Comparison of ENCODE assay signal across 1 cellular context in genomic region chr19:57632987-57633831, GRCh38.
TF ChIP-seq lines count a peak whose summit lies in the region.

TSS of gene ZNF211 (plus strand) at chr19:57633168. CDS start at chr19:57633347, 179 bp downstream.

TF ChIP-seq in HepG2, 621 proteins besides CTCF, POLR2A, EP300 and RAD21 (continued from another document and continues in another):
- TF ChIP-seq CSRNP1 (CRISPR knock-in tag; IDR thresholded peaks at IDR 0.05) (no peak), ZNF607 (CRISPR knock-in tag; IDR thresholded peaks at IDR 0.05; ENCODE audit: borderline replicate concordance) (0 out of 2 replicates have a peak, but pooled peaks have one; percentile 20), HINFP (CRISPR knock-in tag; IDR thresholded peaks at IDR 0.05; ENCODE audit: low read depth) (0 out of 2 replicates have a peak, but pooled peaks have one; percentile 39), PAF1 (CRISPR knock-in tag; IDR thresholded peaks at IDR 0.05) (no peak), ZNF333 (CRISPR knock-in tag; IDR thresholded peaks at IDR 0.05; ENCODE audit: borderline replicate concordance) (peak; percentile 45; the same call in 1 of the 2 replicates), ZFAT (CRISPR knock-in tag; conservative IDR thresholded peaks at IDR 0.05) (no peak), FOSL2 (CRISPR knock-in tag; IDR thresholded peaks at IDR 0.05) (peak; percentile 19; the same call in 1 of the 2 replicates), E2F2 (CRISPR knock-in tag; IDR thresholded peaks at IDR 0.05; ENCODE audit: borderline replicate concordance) (no peak), ZSCAN25 (CRISPR knock-in tag; IDR thresholded peaks at IDR 0.05) (no peak), SRSF1 (optimal IDR thresholded peaks at IDR 0.05; ENCODE audit: low read depth, low read length) (peak; percentile 52), ZBED4 (CRISPR knock-in tag; IDR thresholded peaks at IDR 0.05; ENCODE audit: borderline replicate concordance) (0 out of 2 replicates have a peak, but pooled peaks have one; percentile 36), ZNF460 (CRISPR knock-in tag; IDR thresholded peaks at IDR 0.05; ENCODE audit: borderline replicate concordance) (no peak; the same call in 1 of the 2 replicates), FOXO1 (CRISPR knock-in tag; IDR thresholded peaks at IDR 0.05) (no peak), FUBP1 (CRISPR knock-in tag; IDR thresholded peaks at IDR 0.05; ENCODE audit: borderline replicate concordance) (no peak), ZNF253 (CRISPR knock-in tag; IDR thresholded peaks at IDR 0.05; ENCODE audit: borderline replicate concordance) (no peak), CREBL2 (CRISPR knock-in tag; IDR thresholded peaks at IDR 0.05; ENCODE audit: borderline replicate concordance) (no peak), ZNF160 (CRISPR knock-in tag; IDR thresholded peaks at IDR 0.05) (peak; percentile 56; the same call in 1 of the 2 replicates), ZNF577 (CRISPR knock-in tag; IDR thresholded peaks at IDR 0.05; ENCODE audit: borderline replicate concordance, low read depth) (no peak), SIN3B (IDR thresholded peaks at IDR 0.05; ENCODE audit: low read length) (no peak), CHCHD3 (CRISPR knock-in tag; IDR thresholded peaks at IDR 0.05) (no peak), ATF7 (IDR thresholded peaks at IDR 0.05) (no peak), ATF7 (CRISPR knock-in tag; IDR thresholded peaks at IDR 0.05) (no peak), FOXK1 (CRISPR knock-in tag; IDR thresholded peaks at IDR 0.05; ENCODE audit: borderline replicate concordance, low read depth) (peak; percentile 69; the same call in 1 of the 2 replicates), SNAPC5 (CRISPR knock-in tag; IDR thresholded peaks at IDR 0.05; ENCODE audit: borderline replicate concordance) (no peak), BCL3 (CRISPR knock-in tag; IDR thresholded peaks at IDR 0.05) (peak; percentile 50; the same call in 1 of the 2 replicates), TRIM22 (IDR thresholded peaks at IDR 0.05) (no peak), HOMEZ (CRISPR knock-in tag; IDR thresholded peaks at IDR 0.05; ENCODE audit: low read depth) (no peak), TFDP1 (CRISPR knock-in tag; IDR thresholded peaks at IDR 0.05; ENCODE audit: borderline replicate concordance) (peak; percentile 64; the same call in 1 of the 2 replicates), PHF8 (CRISPR knock-in tag; IDR thresholded peaks at IDR 0.05) (peak; percentile 90), ZNF382 (CRISPR knock-in tag; IDR thresholded peaks at IDR 0.05; ENCODE audit: borderline replicate concordance) (no peak), ZSCAN5A (CRISPR knock-in tag; IDR thresholded peaks at IDR 0.05; ENCODE audit: borderline replicate concordance) (no peak), DMTF1 (CRISPR knock-in tag; IDR thresholded peaks at IDR 0.05) (no peak), JUNB (CRISPR knock-in tag; IDR thresholded peaks at IDR 0.05; ENCODE audit: borderline replicate concordance) (no peak), ZNF619 (CRISPR knock-in tag; IDR thresholded peaks at IDR 0.05) (no peak; the same call in 1 of the 2 replicates), PAX8 (CRISPR knock-in tag; IDR thresholded peaks at IDR 0.05; ENCODE audit: borderline replicate concordance) (peak; percentile 26; the same call in 1 of the 2 replicates)
